8 cellular contexts compared by ENCODE assay signal in the genomic region with DNA sequence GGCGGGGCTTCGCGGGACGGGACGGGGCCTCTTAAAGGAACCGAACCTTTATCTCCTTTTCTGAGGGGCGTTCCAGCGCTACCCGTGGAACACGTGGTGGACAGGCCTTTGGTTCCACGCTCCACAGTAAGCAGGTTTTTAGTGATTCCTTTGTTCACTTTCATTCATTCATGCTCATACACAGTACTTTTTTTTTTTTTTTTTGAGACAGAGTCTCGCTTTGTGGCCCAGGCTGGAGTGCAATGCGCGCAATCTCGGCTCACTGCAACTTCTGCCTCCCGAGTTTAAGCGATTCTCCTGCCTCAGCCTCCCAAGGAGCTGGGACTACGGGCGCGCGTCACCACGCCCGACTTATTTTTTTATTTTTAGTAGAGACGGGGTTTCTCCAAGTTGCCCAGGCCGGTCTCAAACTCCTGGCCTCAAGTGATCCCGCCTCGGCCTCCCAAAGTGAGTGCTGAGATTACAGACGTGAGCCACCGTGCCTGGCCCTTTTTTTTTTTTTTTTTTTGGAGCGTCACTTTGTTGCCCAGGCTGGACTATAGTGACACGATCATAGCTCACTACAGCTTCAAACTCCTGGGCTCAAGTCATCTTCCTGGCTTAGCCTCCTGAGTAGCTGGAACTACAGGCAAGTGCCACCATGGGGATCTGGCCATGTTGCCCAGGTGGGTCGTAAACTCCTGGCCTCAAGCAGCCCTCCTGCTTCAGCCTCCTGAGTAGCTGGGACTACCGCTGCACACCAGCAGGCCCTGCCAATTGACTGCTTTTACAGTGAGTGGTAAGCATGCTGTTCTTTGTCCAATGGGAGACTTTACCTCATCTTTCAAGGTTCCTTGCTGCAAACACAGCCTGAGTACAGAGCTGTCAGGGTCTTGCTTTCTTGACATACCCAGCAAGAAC. TPM values are rescaled to one million over a fixed set of nuclear protein-coding genes. Genes with fewer than 3 reads are reported as not detected.
DNase-seq lines count a peak whose midpoint lies in the region; ATAC-seq and TF ChIP-seq lines count a peak whose summit lies in the region.

No MANE protein-coding gene starts in this region.

- peak overlapping the region; percentile 74 for H3K4me3 ChIP-seq in CD4-positive, CD25-positive, alpha-beta regulatory T cell (ENCODE audit: low read depth, low read length)
- H3K4me3 ChIP-seq in MG63 (peak overlapping the region; percentile 64), ectodermal cell (ENCODE audit: insufficient read depth, low read depth, low read length) (peak overlapping the region; percentile 70)

- H3K27ac Mint-ChIP-seq in CD4-positive, CD25-positive, alpha-beta regulatory T cell: peak overlapping the region in 2 of 3 donors; percentile 86 to 91
- peak overlapping the region; percentile 78 to 91 (median 86) for H3K27ac Mint-ChIP-seq in nephron

- no peaks in the 10 kb centered on the region for H3K36me3 Mint-ChIP-seq in CD4-positive, CD25-positive, alpha-beta regulatory T cell
- peaks cover 8% of the 10 kb centered on the region for H3K36me3 Mint-ChIP-seq in nephron (ENCODE audit: low read depth)

- H3K27me3 Mint-ChIP-seq in CD4-positive, CD25-positive, alpha-beta regulatory T cell: no peaks in the 10 kb centered on the region
- H3K27me3 Mint-ChIP-seq in nephron (ENCODE audit: low read depth): no peaks in the 10 kb centered on the region

- H3K4me1 ChIP-seq in CD4-positive, CD25-positive, alpha-beta regulatory T cell (ENCODE audit: control insufficient read depth, insufficient read depth, low read length, poor library complexity, severe bottlenecking): peaks cover 21% of the 10 kb centered on the region
- peaks cover 33% of the 10 kb centered on the region for H3K4me1 ChIP-seq in ectodermal cell (ENCODE audit: control insufficient read depth, insufficient read depth, low read length)

- no peak for ATAC-seq in CD4-positive, CD25-positive, alpha-beta regulatory T cell (ENCODE audit: low read depth in 2 of 2)
- no peak for ATAC-seq in GM19463 (IDR thresholded peaks at IDR 0.05; ENCODE audit: unreplicated experiment)

- peak overlapping the region; percentile 95 to 98 (median 96) for H3K4me3 Mint-ChIP-seq in CD4-positive, CD25-positive, alpha-beta regulatory T cell
- peak overlapping the region; percentile 91 to 95 (median 93) for H3K4me3 Mint-ChIP-seq in nephron

- no peaks in the 10 kb centered on the region for H3K9me3 Mint-ChIP-seq in CD4-positive, CD25-positive, alpha-beta regulatory T cell
- H3K9me3 Mint-ChIP-seq in nephron: no peaks in the 10 kb centered on the region

- no peaks in the 10 kb centered on the region for H3K9me3 ChIP-seq in CD4-positive, CD25-positive, alpha-beta regulatory T cell (ENCODE audit: control insufficient read depth in 2 of 2, low read length in 2 of 2)
- no peaks in the 10 kb centered on the region for H3K9me3 ChIP-seq in MG63
- no peaks in the 10 kb centered on the region for H3K9me3 ChIP-seq in ectodermal cell (ENCODE audit: control insufficient read depth, low read length)

- peak overlapping the region; percentile 63 for H3K27ac ChIP-seq in CD4-positive, CD25-positive, alpha-beta regulatory T cell (ENCODE audit: insufficient read depth, low read length, poor library complexity, severe bottlenecking)
- H3K27ac ChIP-seq in ectodermal cell (ENCODE audit: insufficient read depth, low read depth, low read length, poor library complexity, severe bottlenecking): no peak overlapping the region

- no peak for DNase-seq in CD4-positive, CD25-positive, alpha-beta regulatory T cell
- DNase-seq in MG63: no peak
- DNase-seq in NCI-H446 (lab: John Stamatoyannopoulos, UW): no peak
- no peak for DNase-seq in NCI-H82 treated with DMSO at 0.1 percent for 48 hours (lab: John Stamatoyannopoulos, UW; ENCODE audit: unreplicated experiment)
- DNase-seq in central memory CD4-positive, alpha-beta T cell: no peak

- peaks cover 0 to 29% (median 18%) of the 10 kb centered on the region in 4 donors for H3K4me1 Mint-ChIP-seq in CD4-positive, CD25-positive, alpha-beta regulatory T cell
- H3K4me1 Mint-ChIP-seq in nephron: peaks cover 21% of the 10 kb centered on the region

- TF ChIP-seq CTCF in nephron (IDR thresholded peaks at IDR 0.05; ENCODE audit: unreplicated experiment in 3 of 3): no peak

- WGBS in ectodermal cell, 2 experiments: 56 to 60% methylated on average over 33 of the region's 33 CpGs

- no peaks in the 10 kb centered on the region for H3K36me3 ChIP-seq in CD4-positive, CD25-positive, alpha-beta regulatory T cell (ENCODE audit: control insufficient read depth, insufficient read depth, low read length)
- H3K36me3 ChIP-seq in MG63 (peaks cover 30% of the 10 kb centered on the region), ectodermal cell (ENCODE audit: control insufficient read depth, insufficient read depth, low read length) (peaks cover 20% of the 10 kb centered on the region)

- H3K27me3 ChIP-seq in CD4-positive, CD25-positive, alpha-beta regulatory T cell (ENCODE audit: control insufficient read depth, insufficient read depth, low read length): no peaks in the 10 kb centered on the region
- no peaks in the 10 kb centered on the region for H3K27me3 ChIP-seq in MG63
- no peaks in the 10 kb centered on the region for H3K27me3 ChIP-seq in ectodermal cell (ENCODE audit: control insufficient read depth, insufficient read depth, low read length, poor library complexity, severe bottlenecking)

RNA-seq across cellular contexts. Expression of a gene that starts 0.5 kb away (rescaled TPM):
- total RNA-seq in CD4-positive, CD25-positive, alpha-beta regulatory T cell: 33.9 TPM
- 10 to 100 TPM; 52.9 to 75.7 (median 65.8) TPM for polyA plus RNA-seq in CD4-positive, CD25-positive, alpha-beta regulatory T cell
- total RNA-seq in MG63 (2014; rRNA removed; shearing (Covaris generic); ENCODE audit: low replicate concordance): 23.6 and 60.6 TPM in 2 replicates
- polyA plus RNA-seq in ectodermal cell (2013, experiment 1 of 4): 32.1 TPM
- polyA plus RNA-seq in ectodermal cell (2013, experiment 2 of 4): 37.0 TPM
- 33.3 TPM for polyA plus RNA-seq in ectodermal cell (2013, experiment 3 of 4)
- 30.0 TPM for polyA plus RNA-seq in ectodermal cell (2013, experiment 4 of 4)

RNA-seq across cellular contexts. Expression of a gene that starts 20.8 kb away (rescaled TPM):
- total RNA-seq in CD4-positive, CD25-positive, alpha-beta regulatory T cell: 10.1 TPM
- polyA plus RNA-seq in CD4-positive, CD25-positive, alpha-beta regulatory T cell: 1 to 10 TPM; 1.2 to 3.6 (median 2.0) TPM
- total RNA-seq in MG63 (2014; rRNA removed; shearing (Covaris generic); ENCODE audit: low replicate concordance): not detected in 2 replicates
- polyA plus RNA-seq in ectodermal cell (2013, experiment 1 of 4): 3.8 TPM
- 3.5 TPM for polyA plus RNA-seq in ectodermal cell (2013, experiment 2 of 4)
- 1.8 TPM for polyA plus RNA-seq in ectodermal cell (2013, experiment 3 of 4)
- 2.2 TPM for polyA plus RNA-seq in ectodermal cell (2013, experiment 4 of 4)

RNA-seq across cellular contexts. Expression of a gene that starts 21.8 kb away (rescaled TPM):
- 0.67 TPM for total RNA-seq in CD4-positive, CD25-positive, alpha-beta regulatory T cell
- under 1 TPM in 3 of 4 donors, not detected in 1; 0.11 to 0.49 (median 0.39) TPM for polyA plus RNA-seq in CD4-positive, CD25-positive, alpha-beta regulatory T cell
- total RNA-seq in MG63 (2014; rRNA removed; shearing (Covaris generic); ENCODE audit: low replicate concordance): 0.43 and 3.5 TPM in 2 replicates
- 32.6 TPM for polyA plus RNA-seq in ectodermal cell (2013, experiment 1 of 4)
- 29.0 TPM for polyA plus RNA-seq in ectodermal cell (2013, experiment 2 of 4)
- 23.9 TPM for polyA plus RNA-seq in ectodermal cell (2013, experiment 3 of 4)
- 28.1 TPM for polyA plus RNA-seq in ectodermal cell (2013, experiment 4 of 4)

RNA-seq across cellular contexts. Expression of a gene that starts 32.6 kb away (rescaled TPM):
- 0.27 TPM for total RNA-seq in CD4-positive, CD25-positive, alpha-beta regulatory T cell
- under 1 TPM in 1 of 4 donors, not detected in 3; 0.28 TPM for polyA plus RNA-seq in CD4-positive, CD25-positive, alpha-beta regulatory T cell
- total RNA-seq in MG63 (2014; rRNA removed; shearing (Covaris generic); ENCODE audit: low replicate concordance): not detected in 2 replicates
- not detected for polyA plus RNA-seq in ectodermal cell (2013, experiment 1 of 4)
- polyA plus RNA-seq in ectodermal cell (2013, experiment 2 of 4): not detected
- polyA plus RNA-seq in ectodermal cell (2013, experiment 3 of 4): not detected
- not detected for polyA plus RNA-seq in ectodermal cell (2013, experiment 4 of 4)

Comparison
In these comparisons a context has a peak if more than half of its experiments do, and no peak if none do; other contexts are left out.
1. RNA of a gene that starts 20.8 kb away (total RNA-seq): 10.1 TPM in CD4-positive, CD25-positive, alpha-beta regulatory T cell (single experiment); not detected in MG63; every median in the first group is over 10 times any median in the second.
2. Peak in every context shown above with its lines, with median percentiles within 50 percentile points of each other: H3K4me3 ChIP-seq.